In genomic region chr4:68668537-68669163, GRCh38 we compare ENCODE assay signal across 11 cellular contexts. TPM values are rescaled to one million over a fixed set of nuclear protein-coding genes. Genes with fewer than 3 reads are reported as not detected.
"Had no signal": no experiment of that assay in that cellular context is flagged by ENCODE, and none has a peak within 500 bp of the region (broad histone marks: within the 10 kb centered on the region; RNA-seq: fewer than 3 reads in every experiment).

No MANE protein-coding gene starts in this region.

RNA-seq across cellular contexts. Expression of gene UGT2B15, which starts 1.8 kb away (rescaled TPM):
- total RNA-seq: activated CD4-positive, alpha-beta memory T cell treated with anti-CD3 and anti-CD28 coated beads, Interleukin-2, amount 10 ng/mL, durations not matched to agents 7 days and 5 days; activated CD4-positive, alpha-beta T cell treated with anti-CD3 and anti-CD28 coated beads for 36 hours; activated CD8-positive, alpha-beta memory T cell treated with anti-CD3 and anti-CD28 coated beads for 36 hours; activated naive CD4-positive, alpha-beta T cell treated with anti-CD3 and anti-CD28 coated beads for 36 hours; activated T-helper 17 cell treated with anti-CD3 and anti-CD28 coated beads, Interleukin-2, amount 50 U/mL, for 72 hours; astrocyte; M059J; Right ventricle myocardium superior; SJCRH30; T-helper 2 cell treated with Interferon-gamma antibody and Interleukin-4, amounts not matched to agents 100 ng/mL and 5 ng/mL, for 36 hours had no signal
- polyA plus RNA-seq: SK-N-SH had no signal
